ENCODE assay signal across 1 cellular context in the genomic region with DNA sequence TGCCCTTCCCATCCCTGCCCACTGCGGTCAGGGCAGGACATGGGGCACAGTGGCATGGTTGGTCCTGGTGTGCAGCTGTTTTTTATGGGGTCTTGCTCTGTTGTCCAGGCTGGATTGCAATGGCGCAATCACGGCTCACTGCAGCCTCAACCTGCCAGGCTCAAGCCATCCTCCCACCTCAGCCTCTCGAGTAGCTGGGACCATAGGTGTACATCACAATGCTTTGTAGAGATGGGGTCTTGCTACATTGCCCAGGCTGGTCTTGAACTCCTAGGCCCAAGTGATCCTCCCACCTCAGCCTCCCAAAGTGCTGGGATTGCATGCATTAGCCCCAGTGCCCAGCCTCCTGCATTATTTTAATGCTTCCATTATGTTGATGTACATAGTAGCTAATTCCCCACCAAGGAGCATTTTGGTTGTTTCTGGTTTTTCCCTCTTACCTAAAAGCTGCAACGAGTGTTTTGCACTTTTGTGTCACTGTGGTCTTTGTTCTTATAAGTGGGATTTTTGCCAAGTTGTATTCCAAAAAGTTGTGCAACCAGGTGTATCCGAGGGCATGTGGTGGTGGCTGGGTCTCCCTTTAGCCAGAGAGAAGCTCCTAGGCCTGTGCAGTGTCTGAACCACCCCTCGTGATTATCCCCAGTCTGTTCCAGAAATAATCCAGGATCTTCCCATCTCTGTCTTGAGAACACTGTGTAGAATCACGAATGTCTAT.
TF ChIP-seq lines count a peak whose summit lies in the region.

No MANE protein-coding gene starts in this region.

TF ChIP-seq in K562, 482 proteins besides CTCF, POLR2A, EP300 and RAD21:
- TF ChIP-seq TCFL5 (CRISPR knock-in tag; conservative IDR thresholded peaks at IDR 0.05) (no peak), ZNF121 (CRISPR knock-in tag; conservative IDR thresholded peaks at IDR 0.05) (peak; percentile 97), CTBP1 (IDR thresholded peaks at IDR 0.05; ENCODE audit: borderline replicate concordance) (no peak), ZBTB8A (IDR thresholded peaks at IDR 0.05; ENCODE audit: partially characterized antibody) (no peak), RBM25 (IDR thresholded peaks at IDR 0.05; ENCODE audit: low read depth, low read length, severe bottlenecking) (peak; percentile 7)
TF ChIP-seq in K562: peak in this region for 2.
